ENCODE assay signal across 8 cellular contexts in genomic region chr11:83195176-83195531, GRCh38. TPM values are rescaled to one million over a fixed set of nuclear protein-coding genes. Genes with fewer than 3 reads are reported as not detected.
DNase-seq lines count a peak whose midpoint lies in the region; ATAC-seq and TF ChIP-seq lines count a peak whose summit lies in the region.

No MANE protein-coding gene starts in this region.

- H3K4me3 ChIP-seq in left ventricle myocardium inferior = peak overlapping the region; percentile 85
- peak overlapping the region; percentile 61 to 68 for H3K4me3 ChIP-seq in left lung
- peak overlapping the region; percentile 79 to 98 for H3K4me3 ChIP-seq in aorta (ENCODE audit: low read length in 2 of 2)

- peaks cover 34% of the 10 kb centered on the region for H3K36me3 ChIP-seq in left ventricle myocardium inferior
- H3K36me3 ChIP-seq in left lung = peaks cover 0 to 26% of the 10 kb centered on the region in 2 donors
- no peaks in the 10 kb centered on the region for H3K36me3 ChIP-seq in aorta (ENCODE audit: control insufficient read depth in 1 of 2, insufficient read depth in 2 of 2, low read length in 1 of 2)

- in situ Hi-C loops in GM13977 (cut with MboI; ENCODE audit: low pct_unique_long_range_greater_than_20kb, low sequenced_read_pairs, unreplicated experiment) = no loop called here

- H3K27me3 ChIP-seq in left ventricle myocardium inferior (ENCODE audit: low read depth) (no peaks in the 10 kb centered on the region), left lung (no peaks in the 10 kb centered on the region), aorta (ENCODE audit: control insufficient read depth in 1 of 2, insufficient read depth in 2 of 2, low read length in 1 of 2) (no peaks in the 10 kb centered on the region)

- H3K27me3 Mint-ChIP-seq in activated naive CD8-positive, alpha-beta T cell treated with anti-CD3 and anti-CD28 coated beads, Interleukin-2, amount 50 U/mL, for 24 hours = no peaks in the 10 kb centered on the region

- H3K27ac ChIP-seq in left ventricle myocardium inferior (replicated peaks) (peak overlapping the region; percentile 92), left lung (peak overlapping the region; percentile 93 to 97), aorta (ENCODE audit: low read depth in 1 of 2, low read length in 2 of 2) (peak overlapping the region; percentile 63 to 83)

- no peak for ATAC-seq in Right ventricle myocardium superior (ENCODE audit: poor library complexity)
- no peak for ATAC-seq in activated naive CD8-positive, alpha-beta T cell treated with anti-CD3 and anti-CD28 coated beads, Interleukin-2, amount 50 U/mL, for 24 hours
- no peak for ATAC-seq in left lung
- no peak for ATAC-seq in aorta (ENCODE audit: low FRiP score)

- H3K9me3 Mint-ChIP-seq in activated naive CD8-positive, alpha-beta T cell treated with anti-CD3 and anti-CD28 coated beads, Interleukin-2, amount 50 U/mL, for 24 hours = no peaks in the 10 kb centered on the region

- WGBS in aorta, 2 donors = 34 to 36% methylated on average over 6 of the region's 6 CpGs

- peaks cover 25% of the 10 kb centered on the region for H3K36me3 Mint-ChIP-seq in activated naive CD8-positive, alpha-beta T cell treated with anti-CD3 and anti-CD28 coated beads, Interleukin-2, amount 50 U/mL, for 24 hours (ENCODE audit: low read depth)

- H3K4me1 Mint-ChIP-seq in activated naive CD8-positive, alpha-beta T cell treated with anti-CD3 and anti-CD28 coated beads, Interleukin-2, amount 50 U/mL, for 24 hours = peaks cover 45% of the 10 kb centered on the region

- DNase-seq in left ventricle myocardium inferior (no peak), Right ventricle myocardium superior (no peak), left lung (no peak), aorta (no peak), ecto neural progenitor cell (ENCODE audit: low spot score) (no peak), GM13977 (ENCODE audit: low spot score) (no peak)
- no peak for DNase-seq in activated naive CD8-positive, alpha-beta T cell treated with anti-CD3 and anti-CD28 coated beads, Interleukin-2, amount 50 U/mL, for 24 hours
- no peak for DNase-seq in activated effector memory CD4-positive, alpha-beta T cell treated with Interleukin-2 at 50 U/mL for 16 hours

- TF ChIP-seq CTCF in left ventricle myocardium inferior (IDR thresholded peaks at IDR 0.05; ENCODE audit: borderline replicate concordance) (no peak), left lung (IDR thresholded peaks at IDR 0.05) (no peak), GM13977 (IDR thresholded peaks at IDR 0.05; ENCODE audit: extremely low read depth, insufficient read depth, missing control alignments) (no peak)

- peak overlapping the region; percentile 97 for H3K27ac Mint-ChIP-seq in activated naive CD8-positive, alpha-beta T cell treated with anti-CD3 and anti-CD28 coated beads, Interleukin-2, amount 50 U/mL, for 24 hours

- peak overlapping the region; percentile 99 for H3K4me3 Mint-ChIP-seq in activated naive CD8-positive, alpha-beta T cell treated with anti-CD3 and anti-CD28 coated beads, Interleukin-2, amount 50 U/mL, for 24 hours

- intact Hi-C loops in left ventricle myocardium inferior (cut with micrococcal nuclease) (loop anchor here (10.0 kb wide), 1 partner anchor 290 kb away; the partner anchor contains the start of genes DDIAS and PRCP), Right ventricle myocardium superior (cut with DNase I) (no loop called here), left lung (cut with DNase I) (no loop called here), aorta (cut with DNase I) (loop anchor here (5.0 to 10.0 kb wide), 3 partner anchors 62 to 290 kb away; partner anchors contain the start of genes CCDC90B (in 2 of the 2), DDIAS (in 1 of the 2) and PRCP (in 1 of the 2))

- H3K9me3 ChIP-seq in left ventricle myocardium inferior (replicated peaks) (no peaks in the 10 kb centered on the region), left lung (no peaks in the 10 kb centered on the region), aorta (ENCODE audit: control insufficient read depth, low read length) (no peaks in the 10 kb centered on the region)

- peaks cover 46% of the 10 kb centered on the region for H3K4me1 ChIP-seq in left ventricle myocardium inferior
- H3K4me1 ChIP-seq in left lung = peaks cover 13 to 36% of the 10 kb centered on the region in 2 donors
- peaks cover 6 to 19% of the 10 kb centered on the region in 2 donors for H3K4me1 ChIP-seq in aorta (ENCODE audit: control insufficient read depth in 1 of 2, insufficient read depth in 2 of 2, low read length in 2 of 2)

RNA-seq across cellular contexts. Expression of gene ANKRD42, which starts 1.6 kb away (rescaled TPM):
- total RNA-seq in left ventricle myocardium inferior (5.2 TPM), Right ventricle myocardium superior (3.9 TPM), left lung (10 to 100 TPM; 11.5 to 14.1 TPM), aorta (10 to 100 TPM; 12.9 to 14.7 TPM)
- 1 to 10 TPM; 3.8 to 8.6 TPM for polyA plus RNA-seq in aorta

RNA-seq across cellular contexts. Expression of gene PCF11, which starts 38.2 kb away (rescaled TPM):
- total RNA-seq in left ventricle myocardium inferior (25.8 TPM), Right ventricle myocardium superior (25.3 TPM), left lung (10 to 100 TPM; 35.8 to 54.4 TPM), aorta (10 to 100 TPM; 65.0 to 82.3 TPM)
- polyA plus RNA-seq in aorta = 10 to 100 TPM; 14.5 to 56.1 TPM

Comparison
In these comparisons a context has a peak if more than half of its experiments do, and no peak if none do; other contexts are left out.
1. intact Hi-C loops: an anchor here in left ventricle myocardium inferior (10.0 kb wide) and aorta (5.0 to 10.0 kb wide); none called in Right ventricle myocardium superior and left lung.